In the genomic region with DNA sequence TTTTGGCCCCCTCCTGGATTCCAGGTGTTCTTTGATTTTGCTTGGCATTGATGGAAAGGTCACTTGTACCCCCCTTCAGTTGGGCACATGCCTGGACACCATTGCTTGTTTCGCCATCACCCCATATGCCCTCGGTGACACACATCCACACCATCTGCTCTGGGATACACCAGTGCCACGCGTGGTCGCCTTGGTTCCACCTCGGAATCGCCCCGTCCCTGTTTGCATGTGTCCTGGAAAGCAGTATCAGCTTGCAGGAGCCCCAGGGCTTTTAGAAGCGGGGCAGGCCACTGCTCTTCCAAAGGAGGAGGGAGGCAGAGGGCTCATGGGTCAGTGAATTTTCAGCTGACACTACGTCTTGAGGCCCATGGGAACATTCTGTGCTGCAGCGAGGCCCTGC, we compare ENCODE assay signal across 29 cellular contexts.
"Had no signal": no experiment of that assay in that cellular context is flagged by ENCODE, and none has a peak within 500 bp of the region (broad histone marks: within the 10 kb centered on the region; RNA-seq: fewer than 3 reads in every experiment).

No MANE protein-coding gene starts in this region.

- ATAC-seq: stimulated activated effector memory CD8-positive, alpha-beta T cell treated with anti-CD3 and anti-CD28 coated beads, Interleukin-12 subunit alpha, Interleukin-12 subunit beta, amount 100 ng/mL, for 72 hours; stimulated activated memory B cell treated with anti-CD40 and anti-IgM and Interleukin-4, amounts not matched to agents 10 μg/mL and 1 μg/mL and 100 μg/mL, for 72 hours; stimulated activated naive B cell treated with anti-CD40 and anti-IgM and Interleukin-4, amounts not matched to agents 10 μg/mL and 1 μg/mL and 100 μg/mL, for 72 hours; stimulated activated naive CD8-positive, alpha-beta T cell treated with anti-CD3 and anti-CD28 coated beads, Interleukin-15, amount 100 ng/mL, for 72 hours; stimulated activated naive CD8-positive, alpha-beta T cell treated with anti-CD3 and anti-CD28 coated beads, Interleukin-15, Interleukin-2, amounts not matched to agents 100 U/mL and 50 U/mL, for 24 hours; upper lobe of right lung had no signal

- H3K4me1 Mint-ChIP-seq: stimulated activated effector memory CD8-positive, alpha-beta T cell treated with anti-CD3 and anti-CD28 coated beads, Interleukin-12 subunit alpha, Interleukin-12 subunit beta, amount 100 ng/mL, for 72 hours; stimulated activated memory B cell treated with anti-CD40 and anti-IgM and Interleukin-4, amounts not matched to agents 10 μg/mL and 1 μg/mL and 100 μg/mL, for 72 hours; stimulated activated naive CD8-positive, alpha-beta T cell treated with anti-CD3 and anti-CD28 coated beads, Interleukin-15, amount 100 ng/mL, for 72 hours had no signal

- DNase-seq: stimulated activated CD4-positive, alpha-beta T cell treated with anti-CD3 and anti-CD28 coated beads, Interleukin-2, amount 100 ng/mL, for 48 hours; stimulated activated CD4-positive, alpha-beta T cell treated with anti-CD3 and anti-CD28 coated beads, Interleukin-4, amount 100 ng/mL, for 1 hour; stimulated activated CD4-positive, alpha-beta T cell treated with anti-CD3 and anti-CD28 coated beads, Interleukin-4, amount 100 ng/mL, for 24 hours; stimulated activated CD4-positive, alpha-beta T cell treated with anti-CD3 and anti-CD28 coated beads, Interleukin-4, amount 100 ng/mL, for 4 hours; stimulated activated CD8-positive, alpha-beta memory T cell treated with anti-CD3 and anti-CD28 coated beads, Interleukin-4, amount 100 ng/mL, for 48 hours; stimulated activated naive B cell treated with anti-CD40 and anti-IgM and Interleukin-4, amounts not matched to agents 10 μg/mL and 1 μg/mL and 100 μg/mL, for 72 hours; stimulated activated naive CD4-positive, alpha-beta T cell; stimulated activated naive CD4-positive, alpha-beta T cell treated with Interleukin-2 at 50 U/mL for 16 hours; stimulated activated naive CD8-positive, alpha-beta T cell treated with anti-CD3 and anti-CD28 coated beads, Interleukin-15, amount 100 ng/mL, for 72 hours; stimulated activated naive CD8-positive, alpha-beta T cell treated with anti-CD3 and anti-CD28 coated beads, Interleukin-15, Interleukin-2, amounts not matched to agents 100 U/mL and 50 U/mL, for 24 hours; stomach; substantia nigra; thyroid gland; tibial artery; transverse colon; trophoblast cell; upper lobe of right lung; uterus had no signal

- H3K27me3 Mint-ChIP-seq: stimulated activated memory B cell treated with anti-CD40 and anti-IgM and Interleukin-4, amounts not matched to agents 10 μg/mL and 1 μg/mL and 100 μg/mL, for 72 hours; stimulated activated naive B cell treated with anti-CD40 and anti-IgM and Interleukin-4, amounts not matched to agents 10 μg/mL and 1 μg/mL and 100 μg/mL, for 72 hours; stimulated activated naive CD8-positive, alpha-beta T cell treated with anti-CD3 and anti-CD28 coated beads, Interleukin-15, amount 100 ng/mL, for 72 hours; stimulated activated naive CD8-positive, alpha-beta T cell treated with anti-CD3 and anti-CD28 coated beads, Interleukin-15, Interleukin-2, amounts not matched to agents 100 ng/mL and 50 ng/mL, for 24 hours; type B pancreatic cell had no signal

- H3K27ac ChIP-seq: stomach, suprapubic skin, testis, thoracic aorta, thyroid gland, tibial artery, tibial nerve, transverse colon, upper lobe of left lung, upper lobe of right lung, uterus, vagina had no signal

- H3K9me3 ChIP-seq: testis, thoracic aorta, thyroid gland, upper lobe of right lung, uterus, vagina had no signal

- H3K27me3 ChIP-seq: stomach, suprapubic skin, testis, thyroid gland, tibial artery, tibial nerve, transverse colon, upper lobe of left lung, upper lobe of right lung, uterus, vagina had no signal

- H3K4me1 ChIP-seq: stomach, suprapubic skin, testis, thyroid gland, tibial artery, tibial nerve, transverse colon, upper lobe of left lung, upper lobe of right lung, uterus, vagina had no signal

- H3K27ac Mint-ChIP-seq: stimulated activated effector memory CD8-positive, alpha-beta T cell treated with anti-CD3 and anti-CD28 coated beads, Interleukin-12 subunit alpha, Interleukin-12 subunit beta, amount 100 ng/mL, for 72 hours; stimulated activated memory B cell treated with anti-CD40 and anti-IgM and Interleukin-4, amounts not matched to agents 10 μg/mL and 1 μg/mL and 100 μg/mL, for 72 hours; stimulated activated naive B cell treated with anti-CD40 and anti-IgM and Interleukin-4, amounts not matched to agents 10 μg/mL and 1 μg/mL and 100 μg/mL, for 72 hours; stimulated activated naive CD8-positive, alpha-beta T cell treated with anti-CD3 and anti-CD28 coated beads, Interleukin-15, amount 100 ng/mL, for 72 hours; stimulated activated naive CD8-positive, alpha-beta T cell treated with anti-CD3 and anti-CD28 coated beads, Interleukin-15, Interleukin-2, amounts not matched to agents 100 ng/mL and 50 ng/mL, for 24 hours; type B pancreatic cell had no signal

- H3K4me3 ChIP-seq: stomach, suprapubic skin, thoracic aorta, thyroid gland, tibial artery, tibial nerve, transverse colon, upper lobe of left lung, upper lobe of right lung, uterus, vagina had no signal

- H3K36me3 ChIP-seq: stomach, suprapubic skin, thoracic aorta, thyroid gland, tibial artery, tibial nerve, transverse colon, upper lobe of left lung, upper lobe of right lung, uterus, vagina had no signal

- FAIRE-seq: urothelium cell line had no signal

- H3K4me3 Mint-ChIP-seq: stimulated activated effector memory CD8-positive, alpha-beta T cell treated with anti-CD3 and anti-CD28 coated beads, Interleukin-12 subunit alpha, Interleukin-12 subunit beta, amount 100 ng/mL, for 72 hours; stimulated activated memory B cell treated with anti-CD40 and anti-IgM and Interleukin-4, amounts not matched to agents 10 μg/mL and 1 μg/mL and 100 μg/mL, for 72 hours; stimulated activated naive B cell treated with anti-CD40 and anti-IgM and Interleukin-4, amounts not matched to agents 10 μg/mL and 1 μg/mL and 100 μg/mL, for 72 hours; stimulated activated naive CD8-positive, alpha-beta T cell treated with anti-CD3 and anti-CD28 coated beads, Interleukin-15, amount 100 ng/mL, for 72 hours; stimulated activated naive CD8-positive, alpha-beta T cell treated with anti-CD3 and anti-CD28 coated beads, Interleukin-15, Interleukin-2, amounts not matched to agents 100 ng/mL and 50 ng/mL, for 24 hours; type B pancreatic cell had no signal

- H3K36me3 Mint-ChIP-seq: stimulated activated effector memory CD8-positive, alpha-beta T cell treated with anti-CD3 and anti-CD28 coated beads, Interleukin-12 subunit alpha, Interleukin-12 subunit beta, amount 100 ng/mL, for 72 hours; stimulated activated memory B cell treated with anti-CD40 and anti-IgM and Interleukin-4, amounts not matched to agents 10 μg/mL and 1 μg/mL and 100 μg/mL, for 72 hours; type B pancreatic cell had no signal
